Comparison of ENCODE assay signal across 2 cellular contexts in genomic region chr1:15201221-15201620, GRCh38.
TF ChIP-seq lines count a peak whose summit lies in the region.

No MANE protein-coding gene starts in this region.

TF ChIP-seq in SK-N-SH, 30 proteins besides CTCF, POLR2A, EP300 and RAD21 (continued from another document):
- TF ChIP-seq TAF1 (IDR thresholded peaks at IDR 0.05; ENCODE audit: borderline replicate concordance, low read depth, low read length) (no peak), MAX (IDR thresholded peaks at IDR 0.05; ENCODE audit: low read depth) (no peak), YY1 (IDR thresholded peaks at IDR 0.05; ENCODE audit: low read depth) (no peak), PBX3 (IDR thresholded peaks at IDR 0.05) (no peak), CHD2 (IDR thresholded peaks at IDR 0.05; ENCODE audit: low read length, partially characterized antibody) (no peak), ZBTB33 (IDR thresholded peaks at IDR 0.05; ENCODE audit: borderline replicate concordance, low read depth) (no peak), FOSL2 (IDR thresholded peaks at IDR 0.05; ENCODE audit: borderline replicate concordance, low read depth) (no peak), GABPA (IDR thresholded peaks at IDR 0.05; ENCODE audit: low read depth) (no peak), SMC3 (IDR thresholded peaks at IDR 0.05; ENCODE audit: low read depth, low read length) (no peak), RCOR1 (IDR thresholded peaks at IDR 0.05; ENCODE audit: low read length) (no peak), SIN3A (IDR thresholded peaks at IDR 0.05; ENCODE audit: borderline replicate concordance, low read depth, low read length) (no peak), TCF12 (IDR thresholded peaks at IDR 0.05) (no peak)

TF ChIP-seq in SK-N-SH treated with all-trans-retinoic acid at 6 μM for 48 hours, 23 proteins besides CTCF, POLR2A, EP300 and RAD21 (continued from another document):
- no peak for TF ChIP-seq CREB5 (CRISPR knock-in tag; IDR thresholded peaks at IDR 0.05; ENCODE audit: low read depth)
- no peak for TF ChIP-seq ARNTL (CRISPR knock-in tag; IDR thresholded peaks at IDR 0.05; ENCODE audit: borderline replicate concordance, low read depth)
- no peak for TF ChIP-seq ESRRG (CRISPR knock-in tag; IDR thresholded peaks at IDR 0.05)
- TF ChIP-seq CSDC2 (CRISPR knock-in tag; IDR thresholded peaks at IDR 0.05) = no peak
- no peak for TF ChIP-seq PPARA (CRISPR knock-in tag; IDR thresholded peaks at IDR 0.05; ENCODE audit: borderline replicate concordance)
- TF ChIP-seq TSHZ2 (CRISPR knock-in tag; IDR thresholded peaks at IDR 0.05) = no peak
- TF ChIP-seq CSRNP3 (CRISPR knock-in tag; IDR thresholded peaks at IDR 0.05) = no peak
- TF ChIP-seq ZFP3 (CRISPR knock-in tag; IDR thresholded peaks at IDR 0.05) = no peak
- TF ChIP-seq BACH2 (CRISPR knock-in tag; IDR thresholded peaks at IDR 0.05; ENCODE audit: borderline replicate concordance) = no peak
- TF ChIP-seq ZNF70 (CRISPR knock-in tag; IDR thresholded peaks at IDR 0.05) = no peak
- no peak for TF ChIP-seq POU6F1 (CRISPR knock-in tag; IDR thresholded peaks at IDR 0.05; ENCODE audit: borderline replicate concordance, low read depth)
